ENCODE assay signal across 9 cellular contexts in the genomic region with DNA sequence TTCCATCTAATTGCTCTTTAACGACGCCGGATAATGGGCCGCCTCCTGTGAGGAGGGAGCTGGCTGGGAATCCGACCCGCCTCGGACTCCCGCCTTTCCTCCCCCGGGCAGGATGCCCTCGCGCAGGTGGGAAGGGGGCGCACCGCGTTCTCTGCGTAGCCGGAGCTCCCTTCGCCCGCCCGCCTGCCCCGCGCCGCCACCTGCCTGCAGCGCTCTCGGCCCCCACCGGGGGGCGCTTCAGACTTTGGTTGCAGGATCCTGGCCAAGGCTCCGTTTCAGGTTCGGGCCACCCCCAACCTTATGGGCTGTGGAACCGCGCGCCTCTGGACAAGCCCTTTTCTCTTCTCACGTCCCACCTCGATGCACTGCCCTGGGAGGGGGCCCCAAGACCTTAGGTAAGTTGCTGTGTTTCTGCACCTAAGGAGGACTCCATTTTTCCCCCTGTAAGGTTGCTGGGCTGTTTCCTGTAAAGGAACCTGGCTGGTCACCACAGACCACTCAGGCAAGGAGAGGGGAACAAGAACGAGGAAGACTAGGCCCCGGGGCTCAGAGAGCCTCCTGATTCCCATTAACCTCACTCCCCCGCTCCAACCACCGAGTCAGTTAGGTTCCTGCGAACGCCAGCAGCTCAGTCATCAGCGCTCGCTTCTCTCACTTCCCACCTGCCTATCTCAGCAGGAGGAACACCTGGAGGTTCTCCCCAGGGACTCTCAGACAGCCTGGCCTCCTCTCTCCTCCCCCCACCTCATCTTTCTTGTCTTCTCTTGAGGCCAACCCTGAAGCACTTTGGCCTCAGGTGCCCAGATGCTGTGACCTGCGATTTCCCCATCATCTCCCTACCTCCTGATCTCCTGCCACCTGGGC. TPM values are rescaled to one million over a fixed set of nuclear protein-coding genes. Genes with fewer than 3 reads are reported as not detected.
DNase-seq lines count a peak whose midpoint lies in the region; ATAC-seq and TF ChIP-seq lines count a peak whose summit lies in the region.
"Had no signal": no experiment of that assay in that cellular context is flagged by ENCODE, and none has a peak within 500 bp of the region (broad histone marks: within the 10 kb centered on the region; RNA-seq: fewer than 3 reads in every experiment).

No MANE protein-coding gene starts in this region.

- no peaks in the 10 kb centered on the region for H3K36me3 ChIP-seq in tibial artery

- peak overlapping the region in 6 of 10 donors; percentile 19 to 63 (median 56) for H3K4me3 Mint-ChIP-seq in naive thymus-derived CD8-positive, alpha-beta T cell

- intact Hi-C loops in tibial artery (cut with DNase I; ENCODE audit: low total_unique reads): no loop called here

- no peak overlapping the region for H3K27ac ChIP-seq in tibial artery

- no peaks in the 10 kb centered on the region for H3K9me3 Mint-ChIP-seq in naive thymus-derived CD8-positive, alpha-beta T cell

- peak; percentile 62 for TF ChIP-seq CTCF in epithelial cell of esophagus (IDR thresholded peaks at IDR 0.05; ENCODE audit: insufficient read depth, low read depth, low read length, missing control alignments)
- TF ChIP-seq CTCF in tibial artery (IDR thresholded peaks at IDR 0.05): peak; percentile 51 to 83

- no peaks in the 10 kb centered on the region for H3K9me3 ChIP-seq in tibial artery

- peaks cover 26 to 59% (median 37%) of the 10 kb centered on the region in 5 donors for H3K27me3 Mint-ChIP-seq in naive thymus-derived CD8-positive, alpha-beta T cell

- ATAC-seq in HG02763 (IDR thresholded peaks at IDR 0.05; ENCODE audit: unreplicated experiment): peak; percentile 66
- peak; percentile 93 to 97 for ATAC-seq in naive thymus-derived CD8-positive, alpha-beta T cell

- H3K4me1 ChIP-seq in tibial artery: peaks cover 0 to 16% (median 9%) of the 10 kb centered on the region in 4 donors

- peak; percentile 32 for DNase-seq in DMS53 treated with DMSO at 0.1 percent for 48 hours (lab: John Stamatoyannopoulos, UW; ENCODE audit: unreplicated experiment)
- DNase-seq in NCI-H748 (lab: John Stamatoyannopoulos, UW; ENCODE audit: unreplicated experiment): peak; percentile 86
- peak; percentile 79 for DNase-seq in activated CD8-positive, alpha-beta memory T cell treated with anti-CD3 and anti-CD28 coated beads, Interleukin-2, amount 50 U/mL, for 4 hours
- DNase-seq in epithelial cell of esophagus (ENCODE audit: low read depth): peak; percentile 59
- peak; percentile 59 to 84 (median 78) for DNase-seq in naive thymus-derived CD8-positive, alpha-beta T cell
- peak in 1 of 2 donors; percentile 76 for DNase-seq in tibial artery
- no peak for DNase-seq in superior temporal gyrus (ENCODE audit: extremely low spot score)

- peaks cover 10 to 31% (median 13%) of the 10 kb centered on the region in 4 donors for H3K4me1 Mint-ChIP-seq in naive thymus-derived CD8-positive, alpha-beta T cell

- peak overlapping the region; percentile 13 for H3K4me3 ChIP-seq in epithelial cell of esophagus (ENCODE audit: low read length)
- H3K4me3 ChIP-seq in tibial artery: no peak overlapping the region

- POLR2A ChIA-PET in naive thymus-derived CD8-positive, alpha-beta T cell (lab: Charles Lee): interaction anchor here (0.7 to 2.0 kb wide), 4 partner anchors 9 to 52 kb away, joined by 3 to 12 read pairs (median 7); partner anchors contain the start of genes KAZALD1, PDZD7 and SFXN3

- H3K27me3 ChIP-seq in tibial artery: peaks cover 3 to 62% of the 10 kb centered on the region in 2 donors

- no peaks in the 10 kb centered on the region for H3K36me3 Mint-ChIP-seq in naive thymus-derived CD8-positive, alpha-beta T cell
- H3K36me3 Mint-ChIP-seq: activated naive CD8-positive, alpha-beta T cell had no signal

- H3K27ac Mint-ChIP-seq in naive thymus-derived CD8-positive, alpha-beta T cell: no peak overlapping the region
- H3K27ac Mint-ChIP-seq: activated naive CD8-positive, alpha-beta T cell had no signal

RNA-seq across cellular contexts. Expression of gene KAZALD1, which starts 11.4 kb away (rescaled TPM):
- total RNA-seq in naive thymus-derived CD8-positive, alpha-beta T cell: not detected
- not detected for polyA plus RNA-seq in naive thymus-derived CD8-positive, alpha-beta T cell

RNA-seq across cellular contexts. Expression of gene SFXN3, which starts 19.4 kb away (rescaled TPM):
- total RNA-seq in naive thymus-derived CD8-positive, alpha-beta T cell: 10 to 100 TPM; 63.1 to 66.9 TPM
- 10 to 100 TPM in 2 of 3 donors, 1 to 10 TPM in 1; 9.9 to 11.5 (median 11.2) TPM for polyA plus RNA-seq in naive thymus-derived CD8-positive, alpha-beta T cell

RNA-seq across cellular contexts. Expression of gene PDZD7, which starts 19.5 kb away (rescaled TPM):
- total RNA-seq in naive thymus-derived CD8-positive, alpha-beta T cell: 1 to 10 TPM; 1.3 to 1.4 TPM
- 1 to 10 TPM in 1 of 3 donors, under 1 TPM in 2; 0.39 to 1.1 (median 0.89) TPM for polyA plus RNA-seq in naive thymus-derived CD8-positive, alpha-beta T cell

RNA-seq across cellular contexts. Expression of gene LZTS2, which starts 50.8 kb away (rescaled TPM):
- 10 to 100 TPM; 33.5 to 34.3 TPM for total RNA-seq in naive thymus-derived CD8-positive, alpha-beta T cell
- 10 to 100 TPM; 10.8 to 19.5 (median 13.1) TPM for polyA plus RNA-seq in naive thymus-derived CD8-positive, alpha-beta T cell
